Comparison of ENCODE assay signal across 1 cellular context in genomic region chr1:223143760-223144248, GRCh38.
TF ChIP-seq lines count a peak whose summit lies in the region.

No MANE protein-coding gene starts in this region.

TF ChIP-seq in HepG2, 621 proteins besides CTCF, POLR2A, EP300 and RAD21 (continued from another document):
- TF ChIP-seq HMGXB3 (CRISPR knock-in tag; IDR thresholded peaks at IDR 0.05; ENCODE audit: borderline replicate concordance) (no peak), LCORL (IDR thresholded peaks at IDR 0.05) (no peak), LCORL (CRISPR knock-in tag; IDR thresholded peaks at IDR 0.05) (no peak), THAP8 (CRISPR knock-in tag; IDR thresholded peaks at IDR 0.05; ENCODE audit: borderline replicate concordance) (no peak), ZNF674 (CRISPR knock-in tag; IDR thresholded peaks at IDR 0.05; ENCODE audit: low read depth) (no peak), ZIK1 (CRISPR knock-in tag; IDR thresholded peaks at IDR 0.05; ENCODE audit: borderline replicate concordance, low read depth) (no peak)
